ENCODE assay signal across 1 cellular context in the genomic region with DNA sequence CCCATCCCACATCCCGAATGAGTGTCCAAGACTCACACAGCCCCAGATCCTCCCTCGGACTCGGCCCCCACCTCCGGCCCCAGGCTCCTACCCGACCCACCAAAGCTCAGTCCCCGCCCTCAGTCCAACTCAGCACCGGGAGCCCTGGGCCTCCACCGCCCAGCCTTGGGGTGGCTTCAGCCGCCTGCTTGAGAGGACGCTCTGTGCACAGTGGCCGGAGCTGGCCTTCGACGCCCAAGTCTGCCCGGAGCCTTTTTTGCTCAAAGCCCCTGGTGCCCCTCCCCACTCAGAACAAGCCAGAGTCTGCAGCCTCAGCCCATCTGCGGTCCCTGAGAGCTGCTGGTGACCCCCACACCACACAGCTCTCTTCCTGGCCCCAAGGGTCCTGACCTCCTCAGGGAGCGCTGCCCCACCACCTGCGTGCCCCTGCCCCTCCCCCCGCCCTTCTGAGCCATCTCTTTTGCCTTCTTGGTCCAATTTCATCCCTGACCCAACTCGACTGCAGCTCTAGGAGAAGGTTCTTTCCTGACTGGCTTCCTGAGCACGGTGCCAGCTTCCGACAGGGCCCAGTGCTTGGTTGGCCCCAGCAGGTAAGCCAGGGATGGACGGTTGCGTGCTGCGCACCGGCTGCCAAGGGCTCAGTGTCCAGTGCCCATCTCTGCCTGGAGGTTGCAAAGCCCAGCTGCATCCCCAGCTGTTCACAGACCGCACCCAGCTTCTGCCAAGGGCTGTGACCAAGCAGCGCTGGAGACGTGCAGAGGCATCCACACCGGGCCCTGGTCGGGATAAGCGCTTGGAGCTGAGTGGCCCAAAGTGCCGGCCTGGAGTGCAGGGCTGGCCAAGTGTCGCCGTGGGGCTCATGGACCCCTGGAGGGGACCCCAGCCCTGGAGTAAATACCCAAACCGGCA.
TF ChIP-seq lines count a peak whose summit lies in the region.

No MANE protein-coding gene starts in this region.

TF ChIP-seq in GM23338, 12 proteins besides CTCF, POLR2A, EP300 and RAD21:
- TF ChIP-seq, protein P1, sequence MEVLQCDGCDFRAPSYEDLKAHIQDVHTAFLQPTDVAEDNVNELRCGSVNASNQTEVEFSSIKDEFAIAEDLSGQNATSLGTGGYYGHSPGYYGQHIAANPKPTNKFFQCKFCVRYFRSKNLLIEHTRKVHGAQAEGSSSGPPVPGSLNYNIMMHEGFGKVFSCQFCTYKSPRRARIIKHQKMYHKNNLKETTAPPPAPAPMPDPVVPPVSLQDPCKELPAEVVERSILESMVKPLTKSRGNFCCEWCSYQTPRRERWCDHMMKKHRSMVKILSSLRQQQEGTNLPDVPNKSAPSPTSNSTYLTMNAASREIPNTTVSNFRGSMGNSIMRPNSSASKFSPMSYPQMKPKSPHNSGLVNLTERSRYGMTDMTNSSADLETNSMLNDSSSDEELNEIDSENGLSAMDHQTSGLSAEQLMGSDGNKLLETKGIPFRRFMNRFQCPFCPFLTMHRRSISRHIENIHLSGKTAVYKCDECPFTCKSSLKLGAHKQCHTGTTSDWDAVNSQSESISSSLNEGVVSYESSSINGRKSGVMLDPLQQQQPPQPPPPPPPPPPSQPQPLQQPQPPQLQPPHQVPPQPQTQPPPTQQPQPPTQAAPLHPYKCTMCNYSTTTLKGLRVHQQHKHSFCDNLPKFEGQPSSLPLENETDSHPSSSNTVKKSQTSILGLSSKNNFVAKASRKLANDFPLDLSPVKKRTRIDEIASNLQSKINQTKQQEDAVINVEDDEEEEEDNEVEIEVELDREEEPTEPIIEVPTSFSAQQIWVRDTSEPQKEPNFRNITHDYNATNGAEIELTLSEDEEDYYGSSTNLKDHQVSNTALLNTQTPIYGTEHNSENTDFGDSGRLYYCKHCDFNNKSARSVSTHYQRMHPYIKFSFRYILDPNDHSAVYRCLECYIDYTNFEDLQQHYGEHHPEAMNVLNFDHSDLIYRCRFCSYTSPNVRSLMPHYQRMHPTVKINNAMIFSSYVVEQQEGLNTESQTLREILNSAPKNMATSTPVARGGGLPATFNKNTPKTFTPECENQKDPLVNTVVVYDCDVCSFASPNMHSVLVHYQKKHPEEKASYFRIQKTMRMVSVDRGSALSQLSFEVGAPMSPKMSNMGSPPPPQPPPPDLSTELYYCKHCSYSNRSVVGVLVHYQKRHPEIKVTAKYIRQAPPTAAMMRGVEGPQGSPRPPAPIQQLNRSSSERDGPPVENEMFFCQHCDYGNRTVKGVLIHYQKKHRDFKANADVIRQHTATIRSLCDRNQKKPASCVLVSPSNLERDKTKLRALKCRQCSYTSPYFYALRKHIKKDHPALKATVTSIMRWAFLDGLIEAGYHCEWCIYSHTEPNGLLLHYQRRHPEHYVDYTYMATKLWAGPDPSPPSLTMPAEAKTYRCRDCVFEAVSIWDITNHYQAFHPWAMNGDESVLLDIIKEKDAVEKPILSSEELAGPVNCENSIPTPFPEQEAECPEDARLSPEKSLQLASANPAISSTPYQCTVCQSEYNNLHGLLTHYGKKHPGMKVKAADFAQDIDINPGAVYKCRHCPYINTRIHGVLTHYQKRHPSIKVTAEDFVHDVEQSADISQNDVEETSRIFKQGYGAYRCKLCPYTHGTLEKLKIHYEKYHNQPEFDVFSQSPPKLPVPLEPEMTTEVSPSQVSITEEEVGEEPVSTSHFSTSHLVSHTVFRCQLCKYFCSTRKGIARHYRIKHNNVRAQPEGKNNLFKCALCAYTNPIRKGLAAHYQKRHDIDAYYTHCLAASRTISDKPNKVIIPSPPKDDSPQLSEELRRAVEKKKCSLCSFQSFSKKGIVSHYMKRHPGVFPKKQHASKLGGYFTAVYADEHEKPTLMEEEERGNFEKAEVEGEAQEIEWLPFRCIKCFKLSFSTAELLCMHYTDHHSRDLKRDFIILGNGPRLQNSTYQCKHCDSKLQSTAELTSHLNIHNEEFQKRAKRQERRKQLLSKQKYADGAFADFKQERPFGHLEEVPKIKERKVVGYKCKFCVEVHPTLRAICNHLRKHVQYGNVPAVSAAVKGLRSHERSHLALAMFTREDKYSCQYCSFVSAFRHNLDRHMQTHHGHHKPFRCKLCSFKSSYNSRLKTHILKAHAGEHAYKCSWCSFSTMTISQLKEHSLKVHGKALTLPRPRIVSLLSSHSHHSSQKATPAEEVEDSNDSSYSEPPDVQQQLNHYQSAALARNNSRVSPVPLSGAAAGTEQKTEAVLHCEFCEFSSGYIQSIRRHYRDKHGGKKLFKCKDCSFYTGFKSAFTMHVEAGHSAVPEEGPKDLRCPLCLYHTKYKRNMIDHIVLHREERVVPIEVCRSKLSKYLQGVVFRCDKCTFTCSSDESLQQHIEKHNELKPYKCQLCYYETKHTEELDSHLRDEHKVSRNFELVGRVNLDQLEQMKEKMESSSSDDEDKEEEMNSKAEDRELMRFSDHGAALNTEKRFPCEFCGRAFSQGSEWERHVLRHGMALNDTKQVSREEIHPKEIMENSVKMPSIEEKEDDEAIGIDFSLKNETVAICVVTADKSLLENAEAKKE (CRISPR knock-in tag; IDR thresholded peaks at IDR 0.05): no peak
- TF ChIP-seq CREB1 (CRISPR knock-in tag; IDR thresholded peaks at IDR 0.05; ENCODE audit: low read depth): no peak
